21 cellular contexts compared by ENCODE assay signal in the genomic region with DNA sequence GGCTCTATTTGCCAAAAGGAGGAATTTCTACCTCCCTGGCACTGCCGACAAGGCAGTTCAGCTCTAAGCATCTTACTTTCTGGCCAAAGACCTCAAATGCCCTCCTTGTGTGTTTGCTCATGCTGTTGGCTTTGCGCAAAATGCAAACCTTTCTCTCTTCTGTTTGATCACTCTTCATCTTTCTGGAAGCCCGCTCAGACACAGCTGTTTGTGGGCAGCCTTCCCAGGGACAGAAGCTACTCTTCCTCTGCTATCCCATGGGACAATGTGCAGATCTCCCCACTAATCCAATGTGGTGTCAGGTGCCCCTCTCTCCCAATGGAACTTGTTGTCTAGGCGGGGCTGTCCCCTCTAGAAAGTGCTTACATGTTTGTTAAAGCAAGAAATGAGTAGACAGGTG.
"Had no signal": no experiment of that assay in that cellular context is flagged by ENCODE, and none has a peak within 500 bp of the region (broad histone marks: within the 10 kb centered on the region; RNA-seq: fewer than 3 reads in every experiment).

No MANE protein-coding gene starts in this region.

- H3K4me1 Mint-ChIP-seq: activated naive CD4-positive, alpha-beta T cell treated with anti-CD3 and anti-CD28 coated beads, Interleukin-2, amount 50 U/mL, for 24 hours had no signal

- H3K9me3 Mint-ChIP-seq: activated naive CD4-positive, alpha-beta T cell treated with anti-CD3 and anti-CD28 coated beads, Interleukin-2, amount 50 U/mL, for 24 hours had no signal

- H3K4me3 ChIP-seq: breast epithelium, left lung, prostate gland, right atrium auricular region, stomach, testis, upper lobe of right lung had no signal

- H3K27ac ChIP-seq: breast epithelium, left lung, prostate gland, right atrium auricular region, stomach, testis, upper lobe of right lung had no signal

- H3K27ac Mint-ChIP-seq: activated naive CD4-positive, alpha-beta T cell treated with anti-CD3 and anti-CD28 coated beads, Interleukin-2, amount 50 U/mL, for 24 hours had no signal

- H3K4me1 ChIP-seq: breast epithelium, left lung, right atrium auricular region, stomach, testis, upper lobe of right lung had no signal

- H3K27me3 ChIP-seq: breast epithelium, left lung, right atrium auricular region, stomach, testis, upper lobe of right lung had no signal

- H3K9me3 ChIP-seq: breast epithelium, left lung, prostate gland, right atrium auricular region, stomach, testis, upper lobe of right lung had no signal

- DNase-seq: activated CD4-positive, alpha-beta T cell treated with anti-CD3 and anti-CD28 coated beads, Interleukin-2, amount 50 U/mL, for 1 hour; activated CD8-positive, alpha-beta memory T cell treated with anti-CD3 and anti-CD28 coated beads, Interleukin-2, amount 50 U/mL, for 48 hours; activated effector memory CD4-positive, alpha-beta T cell treated with anti-CD3 and anti-CD28 coated beads, Interleukin-2, amount 50 U/mL, for 16 hours; activated T-cell treated with anti-CD3 and anti-CD28 coated beads, Interleukin-2, amount 50 U/mL, for 48 hours; cerebellar nuclear complex; effector CD4-positive, alpha-beta T cell; head of caudate nucleus; kidney; left lung; mammary epithelial cell; midbrain; stomach; testis; upper lobe of right lung had no signal

- ATAC-seq: activated CD4-positive, CD25-positive, alpha-beta regulatory T cell treated with anti-CD3 and anti-CD28 coated beads, Interleukin-2, amount 50 U/mL, for 24 hours; left lung; upper lobe of right lung had no signal

- H3K4me3 Mint-ChIP-seq: activated naive CD4-positive, alpha-beta T cell treated with anti-CD3 and anti-CD28 coated beads, Interleukin-2, amount 50 U/mL, for 24 hours had no signal

- H3K36me3 Mint-ChIP-seq: activated naive CD4-positive, alpha-beta T cell treated with anti-CD3 and anti-CD28 coated beads, Interleukin-2, amount 50 U/mL, for 24 hours had no signal

- FAIRE-seq: astrocyte, frontal cortex, kidney had no signal

- H3K36me3 ChIP-seq: breast epithelium, left lung, prostate gland, right atrium auricular region, stomach, upper lobe of right lung had no signal
